In the genomic region with DNA sequence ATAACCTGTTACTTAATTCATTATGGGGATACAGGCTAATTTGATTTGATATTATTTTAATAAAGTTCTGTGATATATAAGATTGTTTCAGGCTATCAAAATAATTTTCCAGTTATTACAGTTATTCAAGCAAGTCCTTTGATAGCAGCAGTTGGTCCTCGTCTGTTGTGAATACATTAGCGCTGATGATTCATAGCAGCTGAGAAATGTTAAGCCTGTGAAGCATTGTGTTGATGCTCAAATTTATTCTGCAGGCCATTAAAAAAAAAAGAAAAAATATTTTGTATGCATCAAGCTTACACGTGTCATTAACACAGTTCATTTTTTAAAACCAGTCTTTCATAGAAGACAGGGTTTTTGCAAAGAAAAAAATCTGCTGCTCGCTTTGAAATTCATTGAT, we compare ENCODE assay signal across 17 cellular contexts.
A peak's percentile ranks its signal among the peaks of the same experiment; 100 is the strongest.
DNase-seq lines count a peak whose midpoint lies in the region; ATAC-seq and TF ChIP-seq lines count a peak whose summit lies in the region.
"Had no signal": no experiment of that assay in that cellular context is flagged by ENCODE, and none has a peak within 500 bp of the region (broad histone marks: within the 10 kb centered on the region; RNA-seq: fewer than 3 reads in every experiment).

No MANE protein-coding gene starts in this region.

- no peaks in the 10 kb centered on the region for H3K27me3 ChIP-seq in neural cell (ENCODE audit: insufficient read depth, low read depth, low read length)
- H3K27me3 ChIP-seq: BLaER1 treated with 17β-estradiol and CSF1 and Interleukin-3, amounts not matched to agents 10 nM and 100 nM had no signal

- H3K4me3 ChIP-seq in neural cell (ENCODE audit: low read length): peak overlapping the region; percentile 16
- H3K4me3 ChIP-seq: BLaER1 treated with 17β-estradiol and CSF1 and Interleukin-3, amounts not matched to agents 10 nM and 100 nM; GM12878; GM23338 had no signal

- no peak for TF ChIP-seq RAD21 in neural cell (conservative IDR thresholded peaks at IDR 0.05)

- H3K4me1 Mint-ChIP-seq in activated naive CD8-positive, alpha-beta T cell treated with anti-CD3 and anti-CD28 coated beads, Interleukin-2, amount 50 U/mL, for 24 hours: no peaks in the 10 kb centered on the region
- H3K4me1 Mint-ChIP-seq: CD4-positive, CD25-positive, alpha-beta regulatory T cell had no signal

- H2AFZ ChIP-seq in neural cell (ENCODE audit: low read depth, low read length): no peak overlapping the region
- H2AFZ ChIP-seq: GM23338 had no signal

- DNase-seq in NCI-H1694 treated with DMSO at 0.1 percent for 48 hours (lab: John Stamatoyannopoulos, UW): peak; percentile 21
- DNase-seq in NCI-H1694 (lab: John Stamatoyannopoulos, UW): no peak
- peak; percentile 65 for DNase-seq in astrocyte of the hippocampus (ENCODE audit: low read depth, low spot score)
- no peak for DNase-seq in activated naive CD4-positive, alpha-beta T cell treated with Interleukin-2 at 50 U/mL for 16 hours
- DNase-seq in activated naive CD8-positive, alpha-beta T cell treated with anti-CD3 and anti-CD28 coated beads, Interleukin-2, amount 50 U/mL, for 24 hours: no peak
- DNase-seq: AML-193; Calu3; CD4-positive, CD25-positive, alpha-beta regulatory T cell; DMS 273 treated with DMSO at 0.1 percent for 48 hours; H9 had no signal

- no peaks in the 10 kb centered on the region for H3K9me3 Mint-ChIP-seq in activated naive CD8-positive, alpha-beta T cell treated with anti-CD3 and anti-CD28 coated beads, Interleukin-2, amount 50 U/mL, for 24 hours
- H3K9me3 Mint-ChIP-seq: GM23338, H9 had no signal

- TF ChIP-seq CTCF in neural cell (IDR thresholded peaks at IDR 0.05; ENCODE audit: poor library complexity, severe bottlenecking): no peak

- H3K4me2 ChIP-seq in neural cell (ENCODE audit: low read length): peak overlapping the region; percentile 32
- H3K4me2 ChIP-seq: BLaER1 treated with 17β-estradiol and CSF1 and Interleukin-3, amounts not matched to agents 10 nM and 100 nM; GM23338 had no signal

- H3K27me3 Mint-ChIP-seq in activated naive CD8-positive, alpha-beta T cell treated with anti-CD3 and anti-CD28 coated beads, Interleukin-2, amount 50 U/mL, for 24 hours: no peaks in the 10 kb centered on the region
- H3K27me3 Mint-ChIP-seq: CD4-positive, CD25-positive, alpha-beta regulatory T cell had no signal

- H3K27ac Mint-ChIP-seq in activated naive CD8-positive, alpha-beta T cell treated with anti-CD3 and anti-CD28 coated beads, Interleukin-2, amount 50 U/mL, for 24 hours: no peak overlapping the region
- H3K27ac Mint-ChIP-seq: CD4-positive, CD25-positive, alpha-beta regulatory T cell; GM23338; H9 had no signal

- H4K20me1 ChIP-seq in neural cell (ENCODE audit: insufficient read depth): no peaks in the 10 kb centered on the region
- H4K20me1 ChIP-seq: BLaER1 treated with 17β-estradiol and CSF1 and Interleukin-3, amounts not matched to agents 10 nM and 100 nM had no signal

- H3K9me3 ChIP-seq in KOPT-K1 (ENCODE audit: insufficient read depth, low read length, poor library complexity, severe bottlenecking) (no peaks in the 10 kb centered on the region), neural cell (ENCODE audit: low read length) (no peaks in the 10 kb centered on the region)
- H3K9me3 ChIP-seq: BLaER1 treated with 17β-estradiol and CSF1 and Interleukin-3, amounts not matched to agents 10 nM and 100 nM had no signal

- H3K36me3 ChIP-seq in KOPT-K1 (ENCODE audit: insufficient read depth, low read length) (no peaks in the 10 kb centered on the region), neural cell (ENCODE audit: insufficient read depth, low read length) (no peaks in the 10 kb centered on the region)
- H3K36me3 ChIP-seq: BLaER1 treated with 17β-estradiol and CSF1 and Interleukin-3, amounts not matched to agents 10 nM and 100 nM had no signal

- no peak for TF ChIP-seq EP300 in neural cell (conservative IDR thresholded peaks at IDR 0.05; ENCODE audit: poor library complexity, severe bottlenecking)

- no peaks in the 10 kb centered on the region for H3K36me3 Mint-ChIP-seq in activated naive CD8-positive, alpha-beta T cell treated with anti-CD3 and anti-CD28 coated beads, Interleukin-2, amount 50 U/mL, for 24 hours (ENCODE audit: low read depth)
- H3K36me3 Mint-ChIP-seq: CD4-positive, CD25-positive, alpha-beta regulatory T cell had no signal

- H3K4me3 Mint-ChIP-seq in activated naive CD8-positive, alpha-beta T cell treated with anti-CD3 and anti-CD28 coated beads, Interleukin-2, amount 50 U/mL, for 24 hours: no peak overlapping the region
- H3K4me3 Mint-ChIP-seq: CD4-positive, CD25-positive, alpha-beta regulatory T cell; GM23338; H9 had no signal

- H3K9me2 ChIP-seq in neural cell (ENCODE audit: insufficient read depth, low read length): no peaks in the 10 kb centered on the region

- H3K27ac ChIP-seq in KOPT-K1 (ENCODE audit: low read depth, low read length, poor library complexity, severe bottlenecking) (peak overlapping the region; percentile 33), neural cell (ENCODE audit: low read length) (peak overlapping the region; percentile 78)
- H3K27ac ChIP-seq: 22Rv1; BLaER1 treated with 17β-estradiol and CSF1 and Interleukin-3, amounts not matched to agents 10 nM and 100 nM had no signal

- H3K9ac ChIP-seq in neural cell (ENCODE audit: low read length): peak overlapping the region; percentile 43
- H3K9ac ChIP-seq: BLaER1 treated with 17β-estradiol and CSF1 and Interleukin-3, amounts not matched to agents 10 nM and 100 nM had no signal

- ATAC-seq in activated naive CD8-positive, alpha-beta T cell treated with anti-CD3 and anti-CD28 coated beads, Interleukin-2, amount 50 U/mL, for 24 hours: no peak
- ATAC-seq in GM21723 (IDR thresholded peaks at IDR 0.05; ENCODE audit: unreplicated experiment): no peak
- ATAC-seq: GM12878, GM23338 had no signal

- no peaks in the 10 kb centered on the region for H3K79me2 ChIP-seq in neural cell (replicated peaks; ENCODE audit: insufficient read depth, low read length)

- H3F3A ChIP-seq in neural cell (ENCODE audit: insufficient read depth, low read length, poor library complexity, severe bottlenecking): no peaks in the 10 kb centered on the region

TF ChIP-seq in neural cell, 6 proteins besides CTCF, POLR2A, EP300 and RAD21:
- TF ChIP-seq TAF1 (IDR thresholded peaks at IDR 0.05; ENCODE audit: low read depth) (no peak), SMC3 (conservative IDR thresholded peaks at IDR 0.05; ENCODE audit: poor library complexity) (no peak)

Comparison
In these comparisons a context has a peak if more than half of its experiments do, and no peak if none do; other contexts are left out.
1. DNase-seq: peak in NCI-H1694 treated with DMSO at 0.1 percent for 48 hours (single experiment) and astrocyte of the hippocampus (single experiment); none in NCI-H1694 (single experiment), activated naive CD4-positive, alpha-beta T cell treated with Interleukin-2 at 50 U/mL for 16 hours (single experiment) and activated naive CD8-positive, alpha-beta T cell treated with anti-CD3 and anti-CD28 coated beads, Interleukin-2, amount 50 U/mL, for 24 hours (single experiment).